ENCODE assay signal across 1 cellular context in the genomic region with DNA sequence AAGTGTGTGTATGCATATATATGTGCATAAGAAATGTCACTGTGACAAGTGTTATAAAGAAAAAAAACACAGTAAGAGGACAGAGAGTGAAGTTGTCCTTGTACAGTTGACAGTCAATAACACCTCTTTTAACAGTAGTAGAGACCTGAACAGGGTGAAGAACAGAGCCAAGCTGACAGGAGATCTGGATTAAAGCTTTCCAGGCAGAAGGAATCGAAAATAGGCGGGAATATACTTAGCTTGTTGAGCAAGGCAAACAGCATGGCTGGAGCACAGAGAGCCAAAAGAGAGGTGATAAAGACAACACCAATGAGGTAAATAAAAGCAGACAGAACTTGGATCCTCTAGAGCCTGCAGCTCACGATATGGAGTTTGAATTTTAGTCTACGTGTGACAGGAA.
TF ChIP-seq lines count a peak whose summit lies in the region.

No MANE protein-coding gene starts in this region.

TF ChIP-seq in IMR-90, 13 proteins besides CTCF, POLR2A, EP300 and RAD21 (continued from another document):
- TF ChIP-seq, protein P1, sequence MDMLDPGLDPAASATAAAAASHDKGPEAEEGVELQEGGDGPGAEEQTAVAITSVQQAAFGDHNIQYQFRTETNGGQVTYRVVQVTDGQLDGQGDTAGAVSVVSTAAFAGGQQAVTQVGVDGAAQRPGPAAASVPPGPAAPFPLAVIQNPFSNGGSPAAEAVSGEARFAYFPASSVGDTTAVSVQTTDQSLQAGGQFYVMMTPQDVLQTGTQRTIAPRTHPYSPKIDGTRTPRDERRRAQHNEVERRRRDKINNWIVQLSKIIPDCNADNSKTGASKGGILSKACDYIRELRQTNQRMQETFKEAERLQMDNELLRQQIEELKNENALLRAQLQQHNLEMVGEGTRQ (IDR thresholded peaks at IDR 0.05; ENCODE audit: low read depth, low read length): no peak
- TF ChIP-seq, protein P2, sequence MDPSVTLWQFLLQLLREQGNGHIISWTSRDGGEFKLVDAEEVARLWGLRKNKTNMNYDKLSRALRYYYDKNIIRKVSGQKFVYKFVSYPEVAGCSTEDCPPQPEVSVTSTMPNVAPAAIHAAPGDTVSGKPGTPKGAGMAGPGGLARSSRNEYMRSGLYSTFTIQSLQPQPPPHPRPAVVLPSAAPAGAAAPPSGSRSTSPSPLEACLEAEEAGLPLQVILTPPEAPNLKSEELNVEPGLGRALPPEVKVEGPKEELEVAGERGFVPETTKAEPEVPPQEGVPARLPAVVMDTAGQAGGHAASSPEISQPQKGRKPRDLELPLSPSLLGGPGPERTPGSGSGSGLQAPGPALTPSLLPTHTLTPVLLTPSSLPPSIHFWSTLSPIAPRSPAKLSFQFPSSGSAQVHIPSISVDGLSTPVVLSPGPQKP (IDR thresholded peaks at IDR 0.05; ENCODE audit: borderline replicate concordance, low read depth, low read length): no peak
- no peak for TF ChIP-seq NFE2L2 (IDR thresholded peaks at IDR 0.05; ENCODE audit: low read depth, low read length)
- no peak for TF ChIP-seq MXI1 (IDR thresholded peaks at IDR 0.05; ENCODE audit: borderline replicate concordance, low read depth, low read length)
- TF ChIP-seq MAZ (IDR thresholded peaks at IDR 0.05; ENCODE audit: borderline replicate concordance, low read depth, low read length): no peak
- TF ChIP-seq RCOR1 (IDR thresholded peaks at IDR 0.05; ENCODE audit: insufficient replicate concordance, low read length): no peak
